ENCODE assay signal across 2 cellular contexts in genomic region chr10:81200801-81201200, GRCh38.
A peak's percentile ranks its signal among the peaks of the same experiment; 100 is the strongest.
TF ChIP-seq lines count a peak whose summit lies in the region.

No MANE protein-coding gene starts in this region.

TF ChIP-seq in liver, 16 proteins besides CTCF, POLR2A, EP300 and RAD21 (continued from another document):
- TF ChIP-seq RXRA (IDR thresholded peaks at IDR 0.05) (peak in 1 of 2 donors; percentile 55), FOXA1 (IDR thresholded peaks at IDR 0.05) (no peak), HNF4A (conservative IDR thresholded peaks at IDR 0.05) (peak in 1 of 2 donors; percentile 54), TAF1 (conservative IDR thresholded peaks at IDR 0.05) (no peak), EGR1 (IDR thresholded peaks at IDR 0.05; ENCODE audit: low read depth in 2 of 2) (no peak), FOXA2 (IDR thresholded peaks at IDR 0.05) (no peak)
- TF ChIP-seq, protein P1, sequence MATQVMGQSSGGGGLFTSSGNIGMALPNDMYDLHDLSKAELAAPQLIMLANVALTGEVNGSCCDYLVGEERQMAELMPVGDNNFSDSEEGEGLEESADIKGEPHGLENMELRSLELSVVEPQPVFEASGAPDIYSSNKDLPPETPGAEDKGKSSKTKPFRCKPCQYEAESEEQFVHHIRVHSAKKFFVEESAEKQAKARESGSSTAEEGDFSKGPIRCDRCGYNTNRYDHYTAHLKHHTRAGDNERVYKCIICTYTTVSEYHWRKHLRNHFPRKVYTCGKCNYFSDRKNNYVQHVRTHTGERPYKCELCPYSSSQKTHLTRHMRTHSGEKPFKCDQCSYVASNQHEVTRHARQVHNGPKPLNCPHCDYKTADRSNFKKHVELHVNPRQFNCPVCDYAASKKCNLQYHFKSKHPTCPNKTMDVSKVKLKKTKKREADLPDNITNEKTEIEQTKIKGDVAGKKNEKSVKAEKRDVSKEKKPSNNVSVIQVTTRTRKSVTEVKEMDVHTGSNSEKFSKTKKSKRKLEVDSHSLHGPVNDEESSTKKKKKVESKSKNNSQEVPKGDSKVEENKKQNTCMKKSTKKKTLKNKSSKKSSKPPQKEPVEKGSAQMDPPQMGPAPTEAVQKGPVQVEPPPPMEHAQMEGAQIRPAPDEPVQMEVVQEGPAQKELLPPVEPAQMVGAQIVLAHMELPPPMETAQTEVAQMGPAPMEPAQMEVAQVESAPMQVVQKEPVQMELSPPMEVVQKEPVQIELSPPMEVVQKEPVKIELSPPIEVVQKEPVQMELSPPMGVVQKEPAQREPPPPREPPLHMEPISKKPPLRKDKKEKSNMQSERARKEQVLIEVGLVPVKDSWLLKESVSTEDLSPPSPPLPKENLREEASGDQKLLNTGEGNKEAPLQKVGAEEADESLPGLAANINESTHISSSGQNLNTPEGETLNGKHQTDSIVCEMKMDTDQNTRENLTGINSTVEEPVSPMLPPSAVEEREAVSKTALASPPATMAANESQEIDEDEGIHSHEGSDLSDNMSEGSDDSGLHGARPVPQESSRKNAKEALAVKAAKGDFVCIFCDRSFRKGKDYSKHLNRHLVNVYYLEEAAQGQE (IDR thresholded peaks at IDR 0.05), result peak; percentile 27
- TF ChIP-seq, protein P2, sequence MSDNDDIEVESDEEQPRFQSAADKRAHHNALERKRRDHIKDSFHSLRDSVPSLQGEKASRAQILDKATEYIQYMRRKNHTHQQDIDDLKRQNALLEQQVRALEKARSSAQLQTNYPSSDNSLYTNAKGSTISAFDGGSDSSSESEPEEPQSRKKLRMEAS (IDR thresholded peaks at IDR 0.05), result no peak
TF ChIP-seq in liver: peak in this region for 3.

TF ChIP-seq in SK-N-SH treated with all-trans-retinoic acid at 6 μM for 48 hours, 23 proteins besides CTCF, POLR2A, EP300 and RAD21 (continued from another document):
- TF ChIP-seq PATZ1 (CRISPR knock-in tag; IDR thresholded peaks at IDR 0.05; ENCODE audit: borderline replicate concordance) (no peak), TOX (CRISPR knock-in tag; IDR thresholded peaks at IDR 0.05; ENCODE audit: borderline replicate concordance) (no peak), ZFP30 (CRISPR knock-in tag; IDR thresholded peaks at IDR 0.05) (no peak), ARNTL (CRISPR knock-in tag; IDR thresholded peaks at IDR 0.05; ENCODE audit: borderline replicate concordance, low read depth) (no peak), ZNF70 (CRISPR knock-in tag; IDR thresholded peaks at IDR 0.05) (no peak), ZFP3 (CRISPR knock-in tag; IDR thresholded peaks at IDR 0.05) (no peak), OSR1 (CRISPR knock-in tag; IDR thresholded peaks at IDR 0.05) (no peak), RARB (CRISPR knock-in tag; IDR thresholded peaks at IDR 0.05) (no peak), CSDC2 (CRISPR knock-in tag; IDR thresholded peaks at IDR 0.05) (no peak), PPARA (CRISPR knock-in tag; IDR thresholded peaks at IDR 0.05; ENCODE audit: borderline replicate concordance) (no peak)
TF ChIP-seq in SK-N-SH treated with all-trans-retinoic acid at 6 μM for 48 hours: peak in this region for 0.
